Comparison of ENCODE assay signal across 1 cellular context in the genomic region with DNA sequence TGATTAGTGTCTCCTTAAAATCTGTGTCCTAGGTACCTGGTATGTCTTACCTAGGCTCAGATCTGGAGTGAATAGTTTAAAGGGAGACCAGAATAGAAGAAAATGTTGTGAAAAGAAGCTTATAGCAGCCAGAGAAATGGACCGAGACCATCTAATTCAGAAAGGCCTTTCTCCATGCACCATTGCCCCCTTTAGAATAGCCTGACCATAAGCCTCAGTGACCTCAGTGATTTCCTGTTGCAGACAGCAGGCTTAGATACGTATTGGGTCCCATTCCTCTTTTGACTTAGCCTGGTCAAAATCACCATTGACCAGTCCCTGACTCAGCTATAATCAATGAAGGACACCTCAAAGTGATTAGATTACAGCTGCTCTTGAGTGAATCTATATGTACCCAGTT.
TF ChIP-seq lines count a peak whose summit lies in the region.

No MANE protein-coding gene starts in this region.

TF ChIP-seq in GM12878, 131 proteins besides CTCF, POLR2A, EP300 and RAD21 (continued from another document):
- TF ChIP-seq, protein P1, sequence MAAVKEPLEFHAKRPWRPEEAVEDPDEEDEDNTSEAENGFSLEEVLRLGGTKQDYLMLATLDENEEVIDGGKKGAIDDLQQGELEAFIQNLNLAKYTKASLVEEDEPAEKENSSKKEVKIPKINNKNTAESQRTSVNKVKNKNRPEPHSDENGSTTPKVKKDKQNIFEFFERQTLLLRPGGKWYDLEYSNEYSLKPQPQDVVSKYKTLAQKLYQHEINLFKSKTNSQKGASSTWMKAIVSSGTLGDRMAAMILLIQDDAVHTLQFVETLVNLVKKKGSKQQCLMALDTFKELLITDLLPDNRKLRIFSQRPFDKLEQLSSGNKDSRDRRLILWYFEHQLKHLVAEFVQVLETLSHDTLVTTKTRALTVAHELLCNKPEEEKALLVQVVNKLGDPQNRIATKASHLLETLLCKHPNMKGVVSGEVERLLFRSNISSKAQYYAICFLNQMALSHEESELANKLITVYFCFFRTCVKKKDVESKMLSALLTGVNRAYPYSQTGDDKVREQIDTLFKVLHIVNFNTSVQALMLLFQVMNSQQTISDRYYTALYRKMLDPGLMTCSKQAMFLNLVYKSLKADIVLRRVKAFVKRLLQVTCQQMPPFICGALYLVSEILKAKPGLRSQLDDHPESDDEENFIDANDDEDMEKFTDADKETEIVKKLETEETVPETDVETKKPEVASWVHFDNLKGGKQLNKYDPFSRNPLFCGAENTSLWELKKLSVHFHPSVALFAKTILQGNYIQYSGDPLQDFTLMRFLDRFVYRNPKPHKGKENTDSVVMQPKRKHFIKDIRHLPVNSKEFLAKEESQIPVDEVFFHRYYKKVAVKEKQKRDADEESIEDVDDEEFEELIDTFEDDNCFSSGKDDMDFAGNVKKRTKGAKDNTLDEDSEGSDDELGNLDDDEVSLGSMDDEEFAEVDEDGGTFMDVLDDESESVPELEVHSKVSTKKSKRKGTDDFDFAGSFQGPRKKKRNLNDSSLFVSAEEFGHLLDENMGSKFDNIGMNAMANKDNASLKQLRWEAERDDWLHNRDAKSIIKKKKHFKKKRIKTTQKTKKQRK (IDR thresholded peaks at IDR 0.05; ENCODE audit: low read depth, low read length): no peak
- TF ChIP-seq, protein P2, sequence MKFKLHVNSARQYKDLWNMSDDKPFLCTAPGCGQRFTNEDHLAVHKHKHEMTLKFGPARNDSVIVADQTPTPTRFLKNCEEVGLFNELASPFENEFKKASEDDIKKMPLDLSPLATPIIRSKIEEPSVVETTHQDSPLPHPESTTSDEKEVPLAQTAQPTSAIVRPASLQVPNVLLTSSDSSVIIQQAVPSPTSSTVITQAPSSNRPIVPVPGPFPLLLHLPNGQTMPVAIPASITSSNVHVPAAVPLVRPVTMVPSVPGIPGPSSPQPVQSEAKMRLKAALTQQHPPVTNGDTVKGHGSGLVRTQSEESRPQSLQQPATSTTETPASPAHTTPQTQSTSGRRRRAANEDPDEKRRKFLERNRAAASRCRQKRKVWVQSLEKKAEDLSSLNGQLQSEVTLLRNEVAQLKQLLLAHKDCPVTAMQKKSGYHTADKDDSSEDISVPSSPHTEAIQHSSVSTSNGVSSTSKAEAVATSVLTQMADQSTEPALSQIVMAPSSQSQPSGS (IDR thresholded peaks at IDR 0.05; ENCODE audit: low read length): no peak
- TF ChIP-seq, protein P3, sequence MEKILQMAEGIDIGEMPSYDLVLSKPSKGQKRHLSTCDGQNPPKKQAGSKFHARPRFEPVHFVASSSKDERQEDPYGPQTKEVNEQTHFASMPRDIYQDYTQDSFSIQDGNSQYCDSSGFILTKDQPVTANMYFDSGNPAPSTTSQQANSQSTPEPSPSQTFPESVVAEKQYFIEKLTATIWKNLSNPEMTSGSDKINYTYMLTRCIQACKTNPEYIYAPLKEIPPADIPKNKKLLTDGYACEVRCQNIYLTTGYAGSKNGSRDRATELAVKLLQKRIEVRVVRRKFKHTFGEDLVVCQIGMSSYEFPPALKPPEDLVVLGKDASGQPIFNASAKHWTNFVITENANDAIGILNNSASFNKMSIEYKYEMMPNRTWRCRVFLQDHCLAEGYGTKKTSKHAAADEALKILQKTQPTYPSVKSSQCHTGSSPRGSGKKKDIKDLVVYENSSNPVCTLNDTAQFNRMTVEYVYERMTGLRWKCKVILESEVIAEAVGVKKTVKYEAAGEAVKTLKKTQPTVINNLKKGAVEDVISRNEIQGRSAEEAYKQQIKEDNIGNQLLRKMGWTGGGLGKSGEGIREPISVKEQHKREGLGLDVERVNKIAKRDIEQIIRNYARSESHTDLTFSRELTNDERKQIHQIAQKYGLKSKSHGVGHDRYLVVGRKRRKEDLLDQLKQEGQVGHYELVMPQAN (conservative IDR thresholded peaks at IDR 0.05): no peak
- TF ChIP-seq NFIC (IDR thresholded peaks at IDR 0.05; ENCODE audit: low read depth, low read length) (no peak), RCOR1 (conservative IDR thresholded peaks at IDR 0.05; ENCODE audit: low read depth, low read length) (no peak)
TF ChIP-seq in GM12878: peak in this region for 0.
